ENCODE assay signal across 1 cellular context in genomic region chr1:25993197-25993951, GRCh38.
TF ChIP-seq lines count a peak whose summit lies in the region.

No MANE protein-coding gene starts in this region.

TF ChIP-seq in K562, 482 proteins besides CTCF, POLR2A, EP300 and RAD21 (continued from another document and continues in another):
- no peak for TF ChIP-seq THAP7 (CRISPR knock-in tag; IDR thresholded peaks at IDR 0.05)
- no peak for TF ChIP-seq RBM39 (optimal IDR thresholded peaks at IDR 0.05; ENCODE audit: low read depth, low read length)
- TF ChIP-seq CBX1 (IDR thresholded peaks at IDR 0.05; ENCODE audit: low read depth) = no peak
- no peak for TF ChIP-seq ZBTB2 (IDR thresholded peaks at IDR 0.05)
- TF ChIP-seq ZNF740 (CRISPR knock-in tag; IDR thresholded peaks at IDR 0.05) = no peak
- TF ChIP-seq ZNF740 (tag; IDR thresholded peaks at IDR 0.05) = no peak
- no peak for TF ChIP-seq ZBTB8A (IDR thresholded peaks at IDR 0.05; ENCODE audit: partially characterized antibody)
- TF ChIP-seq ZNF165 (CRISPR knock-in tag; IDR thresholded peaks at IDR 0.05; ENCODE audit: borderline replicate concordance) = no peak
- no peak for TF ChIP-seq SAP30 (IDR thresholded peaks at IDR 0.05; ENCODE audit: borderline replicate concordance, insufficient read depth, low read depth, low read length, poor library complexity, severe bottlenecking)
- TF ChIP-seq ZNF699 (CRISPR knock-in tag; IDR thresholded peaks at IDR 0.05; ENCODE audit: insufficient replicate concordance) = no peak
- TF ChIP-seq RCOR1 (IDR thresholded peaks at IDR 0.05; ENCODE audit: borderline replicate concordance in 1 of 2, low read depth in 2 of 2, low read length in 2 of 2) = peak in 1 of 2 experiments; percentile 26; a peak in 1 of 4 replicates
- TF ChIP-seq TBP (optimal IDR thresholded peaks at IDR 0.05; ENCODE audit: low read depth, low read length) = peak; percentile 19
- no peak for TF ChIP-seq SNIP1 (IDR thresholded peaks at IDR 0.05; ENCODE audit: low read depth)
- TF ChIP-seq NFATC3 (IDR thresholded peaks at IDR 0.05) = no peak
- no peak for TF ChIP-seq CREB3L1 (IDR thresholded peaks at IDR 0.05; ENCODE audit: borderline replicate concordance, low read depth)
- no peak for TF ChIP-seq MTA3 (IDR thresholded peaks at IDR 0.05; ENCODE audit: borderline replicate concordance)
- no peak for TF ChIP-seq ZNF277 (CRISPR knock-in tag; IDR thresholded peaks at IDR 0.05; ENCODE audit: borderline replicate concordance)
- TF ChIP-seq MXD1 (CRISPR knock-in tag; IDR thresholded peaks at IDR 0.05; ENCODE audit: borderline replicate concordance, poor library complexity, severe bottlenecking) = peak; percentile 34
- TF ChIP-seq RBM25 (IDR thresholded peaks at IDR 0.05; ENCODE audit: low read depth, low read length, severe bottlenecking) = peak; percentile 4
- TF ChIP-seq ZNF24 (IDR thresholded peaks at IDR 0.05) = no peak
- no peak for TF ChIP-seq BMI1 (IDR thresholded peaks at IDR 0.05; ENCODE audit: low read length)
- no peak for TF ChIP-seq ZNF551 (CRISPR knock-in tag; IDR thresholded peaks at IDR 0.05)
- TF ChIP-seq PTTG1 (tag; IDR thresholded peaks at IDR 0.05; ENCODE audit: low read depth) = no peak
- TF ChIP-seq ZNF232 (CRISPR knock-in tag; IDR thresholded peaks at IDR 0.05) = no peak
- TF ChIP-seq TCF7L2 (IDR thresholded peaks at IDR 0.05; ENCODE audit: low read depth, low read length) = no peak
- no peak for TF ChIP-seq ZNF696 (CRISPR knock-in tag; conservative IDR thresholded peaks at IDR 0.05)
- TF ChIP-seq TBL1XR1 (IDR thresholded peaks at IDR 0.05; ENCODE audit: low read length in 2 of 2) = 0 out of 4 replicates have a peak, but pooled peaks of 1 of the 2 experiments have one; percentile 6
- TF ChIP-seq EHMT2 (IDR thresholded peaks at IDR 0.05) = no peak
- no peak for TF ChIP-seq ZNF274 (IDR thresholded peaks at IDR 0.05; ENCODE audit: borderline replicate concordance, low read depth, low read length)
- TF ChIP-seq JUN (IDR thresholded peaks at IDR 0.05; ENCODE audit: borderline replicate concordance, low read depth, low read length) = no peak
- TF ChIP-seq JUN (CRISPR knock-in tag; IDR thresholded peaks at IDR 0.05; ENCODE audit: borderline replicate concordance) = no peak
- no peak for TF ChIP-seq TSC22D4 (tag; IDR thresholded peaks at IDR 0.05)
- no peak for TF ChIP-seq RHOXF2B (CRISPR knock-in tag; conservative IDR thresholded peaks at IDR 0.05)
- no peak for TF ChIP-seq LARP7 (IDR thresholded peaks at IDR 0.05)
- no peak for TF ChIP-seq XRCC4 (IDR thresholded peaks at IDR 0.05; ENCODE audit: extremely low read depth, insufficient read depth, insufficient read length)
- TF ChIP-seq ZNF830 (CRISPR knock-in tag; IDR thresholded peaks at IDR 0.05) = no peak
- TF ChIP-seq ZBTB26 (CRISPR knock-in tag; IDR thresholded peaks at IDR 0.05) = no peak
- TF ChIP-seq ZBTB9 (CRISPR knock-in tag; IDR thresholded peaks at IDR 0.05) = no peak
- TF ChIP-seq GATA2 (CRISPR knock-in tag; IDR thresholded peaks at IDR 0.05) = no peak
- TF ChIP-seq E2F3 (CRISPR knock-in tag; IDR thresholded peaks at IDR 0.05) = no peak
- no peak for TF ChIP-seq FOXA1 (IDR thresholded peaks at IDR 0.05; ENCODE audit: borderline replicate concordance)
- TF ChIP-seq ZFPM2 (CRISPR knock-in tag; IDR thresholded peaks at IDR 0.05) = no peak
- TF ChIP-seq MGA (IDR thresholded peaks at IDR 0.05) = peak; percentile 82
- TF ChIP-seq ATF3 (IDR thresholded peaks at IDR 0.05) = no peak
- TF ChIP-seq ATF3 (CRISPR knock-in tag; conservative IDR thresholded peaks at IDR 0.05) = no peak
